ENCODE assay signal across 8 cellular contexts in genomic region chr6:20291764-20292227, GRCh38.
DNase-seq lines count a peak whose midpoint lies in the region; FAIRE-seq and TF ChIP-seq lines count a peak whose summit lies in the region.

No MANE protein-coding gene starts in this region.

- H3K4me1 ChIP-seq in SK-N-SH (ENCODE audit: control insufficient read depth in 1 of 2, insufficient read depth in 2 of 2, low read depth in 1 of 2, low read length in 1 of 2), result no peaks in the 10 kb centered on the region

- peaks cover 5% of the 10 kb centered on the region for H3F3A ChIP-seq in SK-N-SH (replicated peaks; ENCODE audit: insufficient read depth)

- TF ChIP-seq CTCF in GM10266 (IDR thresholded peaks at IDR 0.05; ENCODE audit: control insufficient read depth, insufficient read depth, low read depth, missing control alignments), result peak; percentile 89
- TF ChIP-seq CTCF in HFFc6 (IDR thresholded peaks at IDR 0.05), result peak; percentile 98
- peak; percentile 87 for TF ChIP-seq CTCF in NB4 (IDR thresholded peaks at IDR 0.05; ENCODE audit: low read depth, low read length)
- TF ChIP-seq CTCF in SK-N-SH (IDR thresholded peaks at IDR 0.05), result peak; percentile 94
- TF ChIP-seq CTCF in glutamatergic neuron (IDR thresholded peaks at IDR 0.05; ENCODE audit: partially characterized antibody, unreplicated experiment), result peak; percentile 94
- peak; percentile 94 for TF ChIP-seq CTCF in progenitor cell of endocrine pancreas (IDR thresholded peaks at IDR 0.05; ENCODE audit: unreplicated experiment)

- CTCF ChIA-PET in SK-N-SH (lab: Yijun Ruan, JAX), result interaction anchor here (1.1 to 2.6 kb wide), 4 partner anchors 113 to 239 kb away, joined by 3 to 14 read pairs (median 10); no protein-coding TSS in a partner anchor
- CTCF ChIA-PET in activated naive CD4-positive, alpha-beta T cell treated with anti-CD3 and anti-CD28 coated beads, Interleukin-2, amount 10 ng/mL, durations not matched to agents 7 days and 5 days (lab: Charles Lee), result interaction anchor here (0.9 to 2.4 kb wide), 10 partner anchors 28 to 272 kb away, joined by 3 to 14 read pairs (median 4); partner anchors contain the start of gene CDKAL1

- TF ChIP-seq RAD21 in SK-N-SH (IDR thresholded peaks at IDR 0.05; ENCODE audit: low read length), result peak; percentile 95

- no peaks in the 10 kb centered on the region for H3K9me2 ChIP-seq in SK-N-SH

- H3K27ac ChIP-seq in SK-N-SH (ENCODE audit: low read depth in 2 of 2, low read length in 1 of 2), result no peak overlapping the region

- no peak overlapping the region for H3K4me2 ChIP-seq in SK-N-SH

- DNase-seq in GM10266 (ENCODE audit: extremely low spot score) (peak; percentile 66), HFFc6 (peak; percentile 68), NB4 (ENCODE audit: low read depth) (peak; percentile 89), SK-N-SH (peak; percentile 71), glutamatergic neuron (peak; percentile 84), progenitor cell of endocrine pancreas (ENCODE audit: low spot score, unreplicated experiment) (peak; percentile 65), urothelium cell line (ENCODE audit: low spot score) (peak; percentile 60)
- peak; percentile 84 for DNase-seq in activated naive CD4-positive, alpha-beta T cell treated with anti-CD3 and anti-CD28 coated beads, Interleukin-2, amount 10 ng/mL, durations not matched to agents 7 days and 5 days

- H2AFZ ChIP-seq in SK-N-SH (ENCODE audit: low read depth), result peak overlapping the region; percentile 45

- no peak for FAIRE-seq in urothelium cell line (lab: Jason Lieb, UNC)

- no peaks in the 10 kb centered on the region for H3K9me3 ChIP-seq in SK-N-SH

- no peak for TF ChIP-seq POLR2A in NB4 (IDR thresholded peaks at IDR 0.05; ENCODE audit: extremely low read depth, insufficient read length)

- POLR2A ChIA-PET in SK-N-SH (lab: Yijun Ruan, JAX), result no interaction called here

- TF ChIP-seq EP300 in SK-N-SH (IDR thresholded peaks at IDR 0.05; ENCODE audit: borderline replicate concordance in 1 of 2, low read depth in 1 of 2, low read length in 1 of 2), result no peak

- WGBS in SK-N-SH (ENCODE audit: low lambda C conversion rate), result 1% methylated on average over 7 of the region's 7 CpGs

- H3K36me3 Mint-ChIP-seq in HFFc6 (ENCODE audit: low read depth) (no peaks in the 10 kb centered on the region), glutamatergic neuron (ENCODE audit: unreplicated experiment) (no peaks in the 10 kb centered on the region), progenitor cell of endocrine pancreas (ENCODE audit: insufficient read depth) (no peaks in the 10 kb centered on the region)
- no peaks in the 10 kb centered on the region for H3K36me3 Mint-ChIP-seq in activated naive CD4-positive, alpha-beta T cell treated with anti-CD3 and anti-CD28 coated beads, Interleukin-2, amount 10 ng/mL, durations not matched to agents 7 days and 5 days

- no peaks in the 10 kb centered on the region for H3K9me3 Mint-ChIP-seq in HFFc6
- no peaks in the 10 kb centered on the region for H3K9me3 Mint-ChIP-seq in activated naive CD4-positive, alpha-beta T cell treated with anti-CD3 and anti-CD28 coated beads, Interleukin-2, amount 10 ng/mL, durations not matched to agents 7 days and 5 days
- H3K9me3 Mint-ChIP-seq in glutamatergic neuron (ENCODE audit: unreplicated experiment), result no peaks in the 10 kb centered on the region
- no peaks in the 10 kb centered on the region for H3K9me3 Mint-ChIP-seq in progenitor cell of endocrine pancreas (ENCODE audit: low read depth)

- peaks cover 6% of the 10 kb centered on the region for H3K27me3 Mint-ChIP-seq in HFFc6 (ENCODE audit: insufficient read depth)
- peaks cover 12% of the 10 kb centered on the region for H3K27me3 Mint-ChIP-seq in activated naive CD4-positive, alpha-beta T cell treated with anti-CD3 and anti-CD28 coated beads, Interleukin-2, amount 10 ng/mL, durations not matched to agents 7 days and 5 days
- no peaks in the 10 kb centered on the region for H3K27me3 Mint-ChIP-seq in glutamatergic neuron (ENCODE audit: unreplicated experiment)
- H3K27me3 Mint-ChIP-seq in progenitor cell of endocrine pancreas, result peaks cover 21% of the 10 kb centered on the region

- H4K20me1 ChIP-seq in SK-N-SH (ENCODE audit: insufficient read depth), result no peaks in the 10 kb centered on the region

- no peaks in the 10 kb centered on the region for H3K27me3 ChIP-seq in SK-N-SH (ENCODE audit: insufficient read depth)

- H3K79me2 ChIP-seq in SK-N-SH (ENCODE audit: insufficient read depth), result no peaks in the 10 kb centered on the region

- H3K4me1 Mint-ChIP-seq in HFFc6 (ENCODE audit: low read depth) (peaks cover 16% of the 10 kb centered on the region), glutamatergic neuron (ENCODE audit: low read depth, unreplicated experiment) (no peaks in the 10 kb centered on the region), progenitor cell of endocrine pancreas (ENCODE audit: low read depth) (no peaks in the 10 kb centered on the region)
- peaks cover 31% of the 10 kb centered on the region for H3K4me1 Mint-ChIP-seq in activated naive CD4-positive, alpha-beta T cell treated with anti-CD3 and anti-CD28 coated beads, Interleukin-2, amount 10 ng/mL, durations not matched to agents 7 days and 5 days

- no peaks in the 10 kb centered on the region for H3K36me3 ChIP-seq in SK-N-SH (replicated peaks in 1 of 2; ENCODE audit: control insufficient read depth in 1 of 2, insufficient read depth in 2 of 2, low read length in 1 of 2)

- H3K27ac Mint-ChIP-seq in HFFc6, result no peak overlapping the region
- no peak overlapping the region for H3K27ac Mint-ChIP-seq in activated naive CD4-positive, alpha-beta T cell treated with anti-CD3 and anti-CD28 coated beads, Interleukin-2, amount 10 ng/mL, durations not matched to agents 7 days and 5 days
- no peak overlapping the region for H3K27ac Mint-ChIP-seq in glutamatergic neuron (ENCODE audit: unreplicated experiment)
- no peak overlapping the region for H3K27ac Mint-ChIP-seq in progenitor cell of endocrine pancreas

- H3K9ac ChIP-seq in SK-N-SH, result no peak overlapping the region

- H3K4me3 Mint-ChIP-seq in HFFc6 (peak overlapping the region; percentile 42), glutamatergic neuron (ENCODE audit: unreplicated experiment) (no peak overlapping the region), progenitor cell of endocrine pancreas (ENCODE audit: low read depth) (no peak overlapping the region)
- H3K4me3 Mint-ChIP-seq in activated naive CD4-positive, alpha-beta T cell treated with anti-CD3 and anti-CD28 coated beads, Interleukin-2, amount 10 ng/mL, durations not matched to agents 7 days and 5 days, result no peak overlapping the region

- H3K4me3 ChIP-seq in NB4 (ENCODE audit: low read depth, low read length) (no peak overlapping the region), SK-N-SH (ENCODE audit: low read depth in 2 of 2, low read length in 1 of 2) (no peak overlapping the region; a peak in 1 of 4 replicates)

TF ChIP-seq in SK-N-SH, 30 proteins besides CTCF, POLR2A, EP300 and RAD21:
- TF ChIP-seq RCOR1 (IDR thresholded peaks at IDR 0.05; ENCODE audit: low read length), result 0 out of 2 replicates have a peak, but pooled peaks have one; percentile 25
- TF ChIP-seq CHD2 (IDR thresholded peaks at IDR 0.05; ENCODE audit: low read length, partially characterized antibody), result no peak
- TF ChIP-seq SMC3 (IDR thresholded peaks at IDR 0.05; ENCODE audit: low read depth, low read length), result peak; percentile 82
